Comparison of ENCODE assay signal across 8 cellular contexts in genomic region chr7:74272305-74273038, GRCh38. TPM values are rescaled to one million over a fixed set of nuclear protein-coding genes. Genes with fewer than 3 reads are reported as not detected.
DNase-seq lines count a peak whose midpoint lies in the region; ATAC-seq and TF ChIP-seq lines count a peak whose summit lies in the region.

No MANE protein-coding gene starts in this region.

- no peaks in the 10 kb centered on the region for H3K36me3 Mint-ChIP-seq in osteocyte (ENCODE audit: unreplicated experiment)

- H3K4me1 Mint-ChIP-seq in osteocyte (ENCODE audit: unreplicated experiment), result peaks cover 38% of the 10 kb centered on the region

- no peaks in the 10 kb centered on the region for H3K9me3 Mint-ChIP-seq in osteocyte (ENCODE audit: unreplicated experiment)

- ATAC-seq in GM19467 (IDR thresholded peaks at IDR 0.05; ENCODE audit: unreplicated experiment) (peak; percentile 67), HG03520 (IDR thresholded peaks at IDR 0.05; ENCODE audit: unreplicated experiment) (peak; percentile 71)

- DNase-seq in COLO829 (ENCODE audit: low spot score), result peak; percentile 87
- peak; percentile 86 for DNase-seq in UCSD-AML1 (lab: John Stamatoyannopoulos, UW; ENCODE audit: unreplicated experiment)
- peak; percentile 68 for DNase-seq in germinal center (ENCODE audit: low spot score)
- DNase-seq in osteocyte (ENCODE audit: extremely low spot score, unreplicated experiment), result peak; percentile 95
- DNase-seq in epidermal melanocyte (ENCODE audit: insufficient read length, low spot score), result no peak
- DNase-seq in DMS53 treated with DMSO at 0.1 percent for 48 hours (lab: John Stamatoyannopoulos, UW; ENCODE audit: unreplicated experiment), result no peak

- peak overlapping the region; percentile 46 for H3K4me3 Mint-ChIP-seq in osteocyte (ENCODE audit: unreplicated experiment)

- H3K27ac Mint-ChIP-seq in osteocyte (ENCODE audit: unreplicated experiment), result peak overlapping the region; percentile 99

- TF ChIP-seq CTCF in osteocyte (IDR thresholded peaks at IDR 0.05), result no peak

- no peaks in the 10 kb centered on the region for H3K27me3 Mint-ChIP-seq in osteocyte (ENCODE audit: unreplicated experiment)

RNA-seq across cellular contexts. Expression of gene CLIP2, which starts 16.7 kb away (rescaled TPM):
- 40.7 and 44.3 TPM in 2 replicates for total RNA-seq in osteocyte

RNA-seq across cellular contexts. Expression of gene RFC2, which starts 18.3 kb away (rescaled TPM):
- 13.5 and 13.8 TPM in 2 replicates for total RNA-seq in osteocyte

Comparison
In these comparisons a context has a peak if more than half of its experiments do, and no peak if none do; other contexts are left out.
1. DNase-seq: peak in COLO829 (single experiment), UCSD-AML1 (single experiment), germinal center (single experiment) and osteocyte (single experiment); none in epidermal melanocyte (single experiment) and DMS53 treated with DMSO at 0.1 percent for 48 hours (single experiment).